9 cellular contexts compared by ENCODE assay signal in the genomic region with DNA sequence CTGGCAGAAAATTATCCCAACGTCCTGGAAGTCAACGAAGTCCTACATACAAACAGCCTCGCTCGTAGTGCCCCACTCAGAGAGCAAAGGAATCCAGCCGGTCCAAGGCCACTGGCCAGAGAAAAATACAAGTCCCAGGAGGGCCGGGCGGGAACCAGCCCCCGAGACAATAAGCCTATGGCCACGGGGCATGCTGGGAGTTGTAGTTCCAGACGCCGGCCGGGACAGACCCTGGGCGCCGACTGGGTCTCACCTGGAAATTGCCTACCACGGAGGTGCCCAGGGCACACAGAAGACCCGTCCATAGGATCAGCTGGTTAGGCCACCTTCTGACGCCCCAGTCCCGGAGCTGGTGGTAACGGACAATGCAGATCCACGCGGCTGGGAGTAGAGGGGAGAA. TPM values are rescaled to one million over a fixed set of nuclear protein-coding genes. Genes with fewer than 3 reads are reported as not detected.
A peak's percentile ranks its signal among the peaks of the same experiment; 100 is the strongest.
DNase-seq lines count a peak whose midpoint lies in the region; ATAC-seq and TF ChIP-seq lines count a peak whose summit lies in the region.
"Had no signal": no experiment of that assay in that cellular context is flagged by ENCODE, and none has a peak within 500 bp of the region (broad histone marks: within the 10 kb centered on the region; RNA-seq: fewer than 3 reads in every experiment).

No MANE protein-coding gene starts in this region.

- DNase-seq in AG10803 (ENCODE audit: low read depth): peak; percentile 27
- peak; percentile 41 for DNase-seq in HT1080 (ENCODE audit: low read depth)
- peak in 31 of 61 donors; percentile 5 to 56 (median 17) for DNase-seq in caudate nucleus (lab: John Stamatoyannopoulos, UW)
- no peak for DNase-seq in left lung
- no peak for DNase-seq in activated CD8-positive, alpha-beta T cell treated with anti-CD3 and anti-CD28 coated beads, Interleukin-2, amount 10 ng/mL, durations not matched to agents 7 days and 5 days
- DNase-seq in KBM-7: no peak
- DNase-seq: NCI-H2171 had no signal

- no peak overlapping the region for H3K4me3 Mint-ChIP-seq in activated CD8-positive, alpha-beta T cell treated with anti-CD3 and anti-CD28 coated beads, Interleukin-2, amount 10 ng/mL, durations not matched to agents 7 days and 5 days

- H3K4me3 ChIP-seq in AG10803 (ENCODE audit: low read length) (no peak overlapping the region), left lung (no peak overlapping the region)

- TF ChIP-seq CTCF in AG10803 (conservative IDR thresholded peaks at IDR 0.05; ENCODE audit: low read length) (no peak), left lung (IDR thresholded peaks at IDR 0.05) (no peak)

- in situ Hi-C loops in KBM-7 (cut with MboI; ENCODE audit: low pct_unique_long_range_greater_than_20kb, low sequenced_read_pairs): no loop called here

- no peaks in the 10 kb centered on the region for H3K27me3 Mint-ChIP-seq in activated CD8-positive, alpha-beta T cell treated with anti-CD3 and anti-CD28 coated beads, Interleukin-2, amount 10 ng/mL, durations not matched to agents 7 days and 5 days (ENCODE audit: low read depth)

- intact Hi-C loops in left lung (cut with DNase I): no loop called here

- peaks cover 0 to 23% of the 10 kb centered on the region in 2 donors for H3K27me3 ChIP-seq in left lung

- ATAC-seq in left lung (peak; percentile 87), GM19324 (IDR thresholded peaks at IDR 0.05; ENCODE audit: low FRiP score, unreplicated experiment) (no peak), HG03139 (IDR thresholded peaks at IDR 0.05; ENCODE audit: unreplicated experiment) (no peak)
- ATAC-seq in activated CD8-positive, alpha-beta T cell treated with anti-CD3 and anti-CD28 coated beads, Interleukin-2, amount 10 ng/mL, durations not matched to agents 7 days and 5 days: no peak

- H3K9me3 ChIP-seq in left lung: no peaks in the 10 kb centered on the region

- CTCF ChIA-PET in activated CD8-positive, alpha-beta T cell treated with anti-CD3 and anti-CD28 coated beads, Interleukin-2, amount 10 ng/mL, durations not matched to agents 7 days and 5 days (lab: Charles Lee): interaction anchor here (3.4 kb wide), 1 partner anchor 17 kb away, joined by 27 read pairs; no protein-coding TSS in a partner anchor

- H3K36me3 ChIP-seq in left lung: peaks cover 0 to 23% of the 10 kb centered on the region in 2 donors

- no peak overlapping the region for H3K27ac Mint-ChIP-seq in activated CD8-positive, alpha-beta T cell treated with anti-CD3 and anti-CD28 coated beads, Interleukin-2, amount 10 ng/mL, durations not matched to agents 7 days and 5 days

- no peaks in the 10 kb centered on the region for H3K9me3 Mint-ChIP-seq in activated CD8-positive, alpha-beta T cell treated with anti-CD3 and anti-CD28 coated beads, Interleukin-2, amount 10 ng/mL, durations not matched to agents 7 days and 5 days (ENCODE audit: insufficient read depth)

- peaks cover 0 to 10% of the 10 kb centered on the region in 2 donors for H3K4me1 ChIP-seq in left lung

- POLR2A ChIA-PET in activated CD8-positive, alpha-beta T cell treated with anti-CD3 and anti-CD28 coated beads, Interleukin-2, amount 10 ng/mL, durations not matched to agents 7 days and 5 days (lab: Charles Lee): no interaction called here

- H3K4me1 Mint-ChIP-seq in activated CD8-positive, alpha-beta T cell treated with anti-CD3 and anti-CD28 coated beads, Interleukin-2, amount 10 ng/mL, durations not matched to agents 7 days and 5 days (ENCODE audit: low read depth): peaks cover 14% of the 10 kb centered on the region

- H3K27ac ChIP-seq in caudate nucleus (ENCODE audit: low read depth, low read length) (no peak overlapping the region), left lung (no peak overlapping the region)

- H3K36me3 Mint-ChIP-seq in activated CD8-positive, alpha-beta T cell treated with anti-CD3 and anti-CD28 coated beads, Interleukin-2, amount 10 ng/mL, durations not matched to agents 7 days and 5 days (ENCODE audit: low read depth): no peaks in the 10 kb centered on the region

RNA-seq across cellular contexts. Expression of gene TMEM150B, which starts 5.4 kb away (rescaled TPM):
- total RNA-seq in HT1080 (2014; rRNA removed; shearing (Covaris generic)): not detected in 2 replicates
- not detected in 2 replicates for polyA plus RNA-seq in HT1080 (2015; cell fraction: cytosol; rRNA removed)
- not detected in 2 replicates for polyA plus RNA-seq in HT1080 (2015; cell fraction: nucleus; rRNA removed)
- 10 to 100 TPM; 13.3 to 29.5 TPM for total RNA-seq in left lung
- total RNA-seq in activated CD8-positive, alpha-beta T cell treated with anti-CD3 and anti-CD28 coated beads, Interleukin-2, amount 10 ng/mL, durations not matched to agents 7 days and 5 days: under 1 TPM in 1 of 2 experiments, not detected in 1; 0.26 TPM

RNA-seq across cellular contexts. Expression of gene KMT5C, which starts 19.9 kb away (rescaled TPM):
- total RNA-seq in HT1080 (2014; rRNA removed; shearing (Covaris generic)): 2.4 and 5.8 TPM in 2 replicates
- 4.8 and 4.9 TPM in 2 replicates for polyA plus RNA-seq in HT1080 (2015; cell fraction: cytosol; rRNA removed)
- 29.4 and 32.9 TPM in 2 replicates for polyA plus RNA-seq in HT1080 (2015; cell fraction: nucleus; rRNA removed)
- total RNA-seq in left lung: 10 to 100 TPM; 12.9 to 15.5 TPM
- total RNA-seq in activated CD8-positive, alpha-beta T cell treated with anti-CD3 and anti-CD28 coated beads, Interleukin-2, amount 10 ng/mL, durations not matched to agents 7 days and 5 days: 10 to 100 TPM; 21.9 to 26.7 TPM

RNA-seq across cellular contexts. Expression of gene COX6B2, which starts 34.7 kb away (rescaled TPM):
- not detected in 2 replicates for total RNA-seq in HT1080 (2014; rRNA removed; shearing (Covaris generic))
- 0.17 and 0.49 TPM in 2 replicates for polyA plus RNA-seq in HT1080 (2015; cell fraction: cytosol; rRNA removed)
- polyA plus RNA-seq in HT1080 (2015; cell fraction: nucleus; rRNA removed): 0.63 and 1.4 TPM in 2 replicates
- under 1 TPM in 1 of 2 donors, not detected in 1; 0.24 TPM for total RNA-seq in left lung
- under 1 TPM in 1 of 2 experiments, not detected in 1; 0.34 TPM for total RNA-seq in activated CD8-positive, alpha-beta T cell treated with anti-CD3 and anti-CD28 coated beads, Interleukin-2, amount 10 ng/mL, durations not matched to agents 7 days and 5 days

RNA-seq across cellular contexts. Expression of gene BRSK1, which starts 36.0 kb away (rescaled TPM):
- 1.7 and 7.6 TPM in 2 replicates for total RNA-seq in HT1080 (2014; rRNA removed; shearing (Covaris generic))
- polyA plus RNA-seq in HT1080 (2015; cell fraction: cytosol; rRNA removed): 5.8 and 6.0 TPM in 2 replicates
- polyA plus RNA-seq in HT1080 (2015; cell fraction: nucleus; rRNA removed): 25.7 and 29.8 TPM in 2 replicates
- total RNA-seq in left lung: 1 to 10 TPM; 2.2 to 3.3 TPM
- 1 to 10 TPM; 7.3 to 7.5 TPM for total RNA-seq in activated CD8-positive, alpha-beta T cell treated with anti-CD3 and anti-CD28 coated beads, Interleukin-2, amount 10 ng/mL, durations not matched to agents 7 days and 5 days

RNA-seq across cellular contexts. Expression of gene HSPBP1, which starts 39.9 kb away (rescaled TPM):
- total RNA-seq in HT1080 (2014; rRNA removed; shearing (Covaris generic)): 77.4 and 77.8 TPM in 2 replicates
- 78.2 and 87.4 TPM in 2 replicates for polyA plus RNA-seq in HT1080 (2015; cell fraction: cytosol; rRNA removed)
- polyA plus RNA-seq in HT1080 (2015; cell fraction: nucleus; rRNA removed): 77.3 and 78.5 TPM in 2 replicates
- total RNA-seq in left lung: 10 to 100 TPM; 23.8 to 31.0 TPM
- 10 to 100 TPM; 31.1 to 32.7 TPM for total RNA-seq in activated CD8-positive, alpha-beta T cell treated with anti-CD3 and anti-CD28 coated beads, Interleukin-2, amount 10 ng/mL, durations not matched to agents 7 days and 5 days

Comparison
In these comparisons a context has a peak if more than half of its experiments do, and no peak if none do; other contexts are left out.
1. DNase-seq: peak in AG10803 (single experiment), HT1080 (single experiment) and caudate nucleus (31 of 61); none in left lung (0 of 2), activated CD8-positive, alpha-beta T cell treated with anti-CD3 and anti-CD28 coated beads, Interleukin-2, amount 10 ng/mL, durations not matched to agents 7 days and 5 days (single experiment) and KBM-7 (single experiment).
2. RNA of gene TMEM150B, which starts 5.4 kb away (total RNA-seq): 13.3 to 29.5 TPM in left lung; 0.26 TPM in activated CD8-positive, alpha-beta T cell treated with anti-CD3 and anti-CD28 coated beads, Interleukin-2, amount 10 ng/mL, durations not matched to agents 7 days and 5 days and not detected in HT1080; every median in the first group is over 10 times any median in the second.